Comparison of ENCODE assay signal across 16 cellular contexts in genomic region chr13:20482818-20483217, GRCh38. TPM values are rescaled to one million over a fixed set of nuclear protein-coding genes. Genes with fewer than 3 reads are reported as not detected.
A peak's percentile ranks its signal among the peaks of the same experiment; 100 is the strongest.
DNase-seq lines count a peak whose midpoint lies in the region; TF ChIP-seq lines count a peak whose summit lies in the region.
"Had no signal": no experiment of that assay in that cellular context is flagged by ENCODE, and none has a peak within 500 bp of the region (broad histone marks: within the 10 kb centered on the region; RNA-seq: fewer than 3 reads in every experiment).

No MANE protein-coding gene starts in this region.

- H3K27me3 Mint-ChIP-seq in CD14-positive monocyte (ENCODE audit: low read depth in 3 of 3), result peaks cover 0 to 3% (median 2%) of the 10 kb centered on the region in 3 donors
- H3K27me3 Mint-ChIP-seq in chondrocyte (ENCODE audit: low read depth), result no peaks in the 10 kb centered on the region

- no peak overlapping the region for H4K12ac ChIP-seq in trophoblast cell (ENCODE audit: low read depth, low read length)

- DNase-seq in WERI-Rb-1 (no peak), hepatocyte (ENCODE audit: low spot score) (no peak), trophoblast cell (no peak), NOMO-1 (lab: John Stamatoyannopoulos, UW; ENCODE audit: unreplicated experiment in 2 of 2) (no peak), CD14-positive monocyte (ENCODE audit: low spot score) (no peak), chondrocyte (ENCODE audit: low spot score) (no peak), esophagus muscularis mucosa (ENCODE audit: extremely low spot score) (no peak)
- DNase-seq: AML-193, GOT3, NCI-H1092, NCI-H187, NCI-H446, NCI-H748 treated with DMSO at 0.1 percent for 48 hours, Peyer's patch, Right ventricle myocardium superior had no signal

- no peak overlapping the region for H3K14ac ChIP-seq in trophoblast cell (ENCODE audit: low read length)

- H2AK5ac ChIP-seq in trophoblast cell (ENCODE audit: low read length), result no peak overlapping the region

- peak overlapping the region; percentile 55 to 79 (median 70); a peak in 21 of 22 replicates for H3K4me2 ChIP-seq in BLaER1 treated with 17β-estradiol and CSF1 and Interleukin-3, amounts not matched to agents 10 nM and 100 nM
- H3K4me2 ChIP-seq in hepatocyte (peak overlapping the region; percentile 49), trophoblast cell (ENCODE audit: low read length) (no peak overlapping the region)

- no peak overlapping the region for H3K4me3 Mint-ChIP-seq in CD14-positive monocyte
- no peak overlapping the region for H3K4me3 Mint-ChIP-seq in chondrocyte (ENCODE audit: unreplicated experiment)

- peak overlapping the region; percentile 21 for H2BK12ac ChIP-seq in trophoblast cell (ENCODE audit: low read length)

- TF ChIP-seq EP300 in esophagus muscularis mucosa (IDR thresholded peaks at IDR 0.05), result no peak

- H4K20me1 ChIP-seq in BLaER1 treated with 17β-estradiol and CSF1 and Interleukin-3, amounts not matched to agents 10 nM and 100 nM, result no peaks in the 10 kb centered on the region
- no peaks in the 10 kb centered on the region for H4K20me1 ChIP-seq in hepatocyte (ENCODE audit: insufficient read depth, poor library complexity, severe bottlenecking)

- peaks cover 7 to 48% (median 32%) of the 10 kb centered on the region in 10 experiments for H3K4me1 ChIP-seq in BLaER1 treated with 17β-estradiol and CSF1 and Interleukin-3, amounts not matched to agents 10 nM and 100 nM
- no peaks in the 10 kb centered on the region for H3K4me1 ChIP-seq in hepatocyte (ENCODE audit: insufficient read depth)
- H3K4me1 ChIP-seq in trophoblast cell (ENCODE audit: control insufficient read depth in 1 of 2, insufficient read depth in 2 of 2, low read length in 2 of 2), result peaks cover 7% of the 10 kb centered on the region in 2 experiments
- no peaks in the 10 kb centered on the region for H3K4me1 ChIP-seq in esophagus muscularis mucosa
- H3K4me1 ChIP-seq: Peyer's patch had no signal

- H2AFZ ChIP-seq in hepatocyte (peak overlapping the region; percentile 20), trophoblast cell (ENCODE audit: insufficient read depth, low read length, poor library complexity) (no peak overlapping the region)

- TF ChIP-seq POLR2A in esophagus muscularis mucosa (IDR thresholded peaks at IDR 0.05; ENCODE audit: low read depth), result no peak

- no peak overlapping the region for H3K18ac ChIP-seq in trophoblast cell (ENCODE audit: low read length)

- H3K27ac ChIP-seq in BLaER1 treated with 17β-estradiol and CSF1 and Interleukin-3, amounts not matched to agents 10 nM and 100 nM, result peak overlapping the region in 6 of 11 experiments; percentile 11 to 72 (median 51); a peak in 10 of 22 replicates
- no peak overlapping the region for H3K27ac ChIP-seq in WERI-Rb-1
- H3K27ac ChIP-seq in hepatocyte, result peak overlapping the region; percentile 32
- H3K27ac ChIP-seq in trophoblast cell (ENCODE audit: low read depth, low read length), result no peak overlapping the region
- H3K27ac ChIP-seq in esophagus muscularis mucosa (replicated peaks in 1 of 4), result no peak overlapping the region
- H3K27ac ChIP-seq: Peyer's patch had no signal

- no peak overlapping the region for H2BK5ac ChIP-seq in trophoblast cell (ENCODE audit: low read depth, low read length, poor library complexity)

- H3K9me3 Mint-ChIP-seq in CD14-positive monocyte, result peaks cover 0 to 2% (median 0%) of the 10 kb centered on the region in 7 donors
- no peaks in the 10 kb centered on the region for H3K9me3 Mint-ChIP-seq in chondrocyte (ENCODE audit: low read depth)

- peak overlapping the region in 4 of 11 experiments; percentile 11 to 53 (median 36); a peak in 3 of 22 replicates for H3K9ac ChIP-seq in BLaER1 treated with 17β-estradiol and CSF1 and Interleukin-3, amounts not matched to agents 10 nM and 100 nM
- no peak overlapping the region for H3K9ac ChIP-seq in trophoblast cell (ENCODE audit: low read length)

- no peaks in the 10 kb centered on the region for H3K27me3 ChIP-seq in BLaER1 treated with 17β-estradiol and CSF1 and Interleukin-3, amounts not matched to agents 10 nM and 100 nM
- H3K27me3 ChIP-seq in WERI-Rb-1 (ENCODE audit: insufficient read depth, low read depth, severe bottlenecking) (no peaks in the 10 kb centered on the region), hepatocyte (no peaks in the 10 kb centered on the region), trophoblast cell (ENCODE audit: insufficient read depth, low read length) (no peaks in the 10 kb centered on the region), esophagus muscularis mucosa (no peaks in the 10 kb centered on the region)
- H3K27me3 ChIP-seq: Peyer's patch had no signal

- peaks cover 0 to 45% (median 0%) of the 10 kb centered on the region in 11 experiments; a peak in 7 of 22 replicates for H3K36me3 ChIP-seq in BLaER1 treated with 17β-estradiol and CSF1 and Interleukin-3, amounts not matched to agents 10 nM and 100 nM
- H3K36me3 ChIP-seq in WERI-Rb-1 (no peaks in the 10 kb centered on the region), hepatocyte (replicated peaks; ENCODE audit: insufficient read depth, low read depth) (no peaks in the 10 kb centered on the region), trophoblast cell (ENCODE audit: control insufficient read depth in 1 of 2, insufficient read depth in 2 of 2, low read length in 2 of 2) (no peaks in the 10 kb centered on the region), esophagus muscularis mucosa (peaks cover 0 to 29% (median 6%) of the 10 kb centered on the region in 4 donors)

- no peak overlapping the region for H3K4ac ChIP-seq in trophoblast cell (ENCODE audit: low read depth, low read length)

- H2BK120ac ChIP-seq in trophoblast cell (ENCODE audit: insufficient read depth, low read length, poor library complexity), result peak overlapping the region; percentile 34

- peaks cover 0 to 10% (median 4%) of the 10 kb centered on the region in 11 experiments; a peak in 6 of 22 replicates for H3K9me3 ChIP-seq in BLaER1 treated with 17β-estradiol and CSF1 and Interleukin-3, amounts not matched to agents 10 nM and 100 nM (replicated peaks in 1 of 11)
- H3K9me3 ChIP-seq in WERI-Rb-1 (ENCODE audit: severe bottlenecking) (no peaks in the 10 kb centered on the region), hepatocyte (ENCODE audit: low read depth) (no peaks in the 10 kb centered on the region), trophoblast cell (ENCODE audit: insufficient read depth, low read depth, low read length) (no peaks in the 10 kb centered on the region), esophagus muscularis mucosa (no peaks in the 10 kb centered on the region)
- H3K9me3 ChIP-seq: Peyer's patch had no signal

- no peak overlapping the region for H3K23ac ChIP-seq in trophoblast cell (ENCODE audit: low read length)

- H3K79me1 ChIP-seq in trophoblast cell (ENCODE audit: low read length), result peaks cover 4% of the 10 kb centered on the region

- H3K9me2 ChIP-seq in hepatocyte (replicated peaks; ENCODE audit: insufficient read depth), result no peaks in the 10 kb centered on the region

- H3K79me2 ChIP-seq in hepatocyte (no peaks in the 10 kb centered on the region), trophoblast cell (ENCODE audit: control insufficient read depth, insufficient read depth, low read length, poor library complexity) (no peaks in the 10 kb centered on the region)

- H3K27ac Mint-ChIP-seq in CD14-positive monocyte (no peak overlapping the region), chondrocyte (ENCODE audit: unreplicated experiment) (no peak overlapping the region)

- no peak overlapping the region for H4K91ac ChIP-seq in trophoblast cell (ENCODE audit: low read depth, low read length)

- H4K8ac ChIP-seq in trophoblast cell (ENCODE audit: low read depth, low read length), result no peak overlapping the region

- H3K4me1 Mint-ChIP-seq in CD14-positive monocyte (peaks cover 5% of the 10 kb centered on the region), chondrocyte (ENCODE audit: low read depth) (no peaks in the 10 kb centered on the region)

- WGBS in hepatocyte (ENCODE audit: low lambda C conversion rate, missing lambda C conversion rate), result 84% methylated on average over 7 of the region's 7 CpGs
- WGBS in trophoblast cell (ENCODE audit: extremely low coverage, insufficient coverage, insufficient read length), result no CpG with 5 or more reads among the region's 7 CpGs
- WGBS in esophagus muscularis mucosa, result 92% methylated on average over 7 of the region's 7 CpGs

- intact Hi-C loops in CD14-positive monocyte (cut with micrococcal nuclease) (no loop called here), esophagus muscularis mucosa (cut with DNase I) (no loop called here)

- H3K36me3 Mint-ChIP-seq in CD14-positive monocyte, result peaks cover 13 to 19% of the 10 kb centered on the region in 2 donors
- peaks cover 4% of the 10 kb centered on the region for H3K36me3 Mint-ChIP-seq in chondrocyte (ENCODE audit: low read depth)

- H3K4me3 ChIP-seq in BLaER1 treated with 17β-estradiol and CSF1 and Interleukin-3, amounts not matched to agents 10 nM and 100 nM, result no peak overlapping the region; a peak in 2 of 20 replicates
- H3K4me3 ChIP-seq in WERI-Rb-1 (ENCODE audit: low read depth, low read length) (peak overlapping the region; percentile 38), hepatocyte (no peak overlapping the region), trophoblast cell (ENCODE audit: low read depth, low read length) (no peak overlapping the region), esophagus muscularis mucosa (no peak overlapping the region)
- H3K4me3 ChIP-seq: Peyer's patch had no signal

- no peak for TF ChIP-seq CTCF in WERI-Rb-1 (IDR thresholded peaks at IDR 0.05; ENCODE audit: low read depth, low read length)
- no peak for TF ChIP-seq CTCF in hepatocyte (IDR thresholded peaks at IDR 0.05; ENCODE audit: poor library complexity)
- TF ChIP-seq CTCF in CD14-positive monocyte (IDR thresholded peaks at IDR 0.05), result no peak
- no peak for TF ChIP-seq CTCF in chondrocyte (IDR thresholded peaks at IDR 0.05)
- no peak for TF ChIP-seq CTCF in esophagus muscularis mucosa (IDR thresholded peaks at IDR 0.05)

RNA-seq across cellular contexts. Expression of gene CRYL1, which starts 42.8 kb away (rescaled TPM):
- total RNA-seq in hepatocyte, result 64.4 and 66.2 TPM in 2 replicates
- polyA plus RNA-seq in hepatocyte, result 52.6 and 65.5 TPM in 2 replicates
- 5.5 and 6.0 TPM in 2 replicates for polyA plus RNA-seq in trophoblast cell (2013)
- polyA plus RNA-seq in CD14-positive monocyte, result 10 to 100 TPM; 51.4 to 70.2 TPM
- total RNA-seq in chondrocyte, result 14.8 to 17.7 TPM (median 17.0 TPM) in 3 replicates
- 10 to 100 TPM; 42.3 to 59.3 (median 45.4) TPM for total RNA-seq in esophagus muscularis mucosa

Comparison
In these comparisons a context has a peak if more than half of its experiments do, and no peak if none do; other contexts are left out.
1. H3K27ac ChIP-seq: peak in BLaER1 treated with 17β-estradiol and CSF1 and Interleukin-3, amounts not matched to agents 10 nM and 100 nM (6 of 11) and hepatocyte (single experiment); none in WERI-Rb-1 (single experiment), trophoblast cell (single experiment) and esophagus muscularis mucosa (0 of 4).